ENCODE assay signal across 27 cellular contexts in the genomic region with DNA sequence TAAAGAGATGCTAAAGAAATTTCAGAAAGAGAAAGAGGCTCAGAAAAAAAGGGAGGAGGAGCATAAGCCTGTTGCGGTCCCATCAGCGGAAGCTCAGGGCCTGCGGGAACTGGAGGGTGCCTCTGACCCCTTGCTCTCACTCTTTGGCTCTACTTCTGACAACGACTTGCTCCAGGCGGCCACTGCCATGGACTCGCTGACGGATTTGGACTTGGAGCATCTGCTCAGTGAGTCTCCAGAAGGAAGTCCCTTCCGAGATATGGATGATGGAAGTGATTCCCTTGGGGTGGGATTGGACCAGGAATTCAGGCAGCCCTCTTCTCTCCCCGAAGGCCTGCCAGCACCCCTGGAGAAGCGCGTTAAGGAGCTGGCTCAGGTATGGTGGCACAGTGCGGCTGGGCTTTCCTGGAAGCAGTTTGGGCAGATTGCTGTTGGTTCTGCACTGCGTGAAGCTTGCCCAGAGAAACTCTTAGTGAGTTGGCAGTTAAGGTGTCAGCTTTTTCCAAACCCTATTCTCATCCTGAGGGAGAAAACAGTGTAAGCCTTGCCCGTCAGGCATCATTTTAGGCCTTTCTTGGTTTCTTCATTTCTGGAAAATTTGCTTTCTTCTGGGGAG. TPM values are rescaled to one million over a fixed set of nuclear protein-coding genes. Genes with fewer than 3 reads are reported as not detected.
DNase-seq lines count a peak whose midpoint lies in the region; ATAC-seq and TF ChIP-seq lines count a peak whose summit lies in the region.
"Had no signal": no experiment of that assay in that cellular context is flagged by ENCODE, and none has a peak within 500 bp of the region (broad histone marks: within the 10 kb centered on the region; RNA-seq: fewer than 3 reads in every experiment).

No MANE protein-coding gene starts in this region.

- peaks cover 5% of the 10 kb centered on the region; the same call in 1 of the 2 replicates for H4K20me1 ChIP-seq in PC-3 (ENCODE audit: low read length)

- H3K4me2 ChIP-seq in PC-3 (ENCODE audit: low read length), result no peak overlapping the region

- H3K4me3 ChIP-seq in right atrium auricular region (no peak overlapping the region), heart left ventricle (no peak overlapping the region), PC-3 (ENCODE audit: low read length) (no peak overlapping the region)
- H3K4me3 ChIP-seq: GM12878, HAP-1, K562, Peyer's patch, SK-N-MC had no signal

- peaks cover 34% of the 10 kb centered on the region for H3K36me3 Mint-ChIP-seq in endothelial cell (ENCODE audit: low read depth, unreplicated experiment)
- peaks cover 39 to 45% of the 10 kb centered on the region in 2 donors for H3K36me3 Mint-ChIP-seq in stimulated activated naive B cell treated with anti-CD40 and anti-IgM and Interleukin-4, amounts not matched to agents 10 μg/mL and 1 μg/mL and 100 μg/mL, for 72 hours

- H3F3A ChIP-seq in PC-3 (ENCODE audit: low read length, unreplicated experiment), result no peaks in the 10 kb centered on the region

- ATAC-seq in heart left ventricle (no peak), PC-3 (no peak)
- ATAC-seq in stimulated activated naive B cell treated with anti-CD40 and anti-IgM and Interleukin-4, amounts not matched to agents 10 μg/mL and 1 μg/mL and 100 μg/mL, for 72 hours (replicated peaks), result no peak
- ATAC-seq: GM12878, K562 had no signal

- H3K27me3 Mint-ChIP-seq in endothelial cell (ENCODE audit: unreplicated experiment), result peaks cover 1% of the 10 kb centered on the region
- H3K27me3 Mint-ChIP-seq in stimulated activated naive B cell treated with anti-CD40 and anti-IgM and Interleukin-4, amounts not matched to agents 10 μg/mL and 1 μg/mL and 100 μg/mL, for 72 hours, result no peaks in the 10 kb centered on the region
- H3K27me3 Mint-ChIP-seq: CD4-positive, alpha-beta memory T cell had no signal

- no peak for TF ChIP-seq CTCF in right atrium auricular region (IDR thresholded peaks at IDR 0.05)
- no peak for TF ChIP-seq CTCF in heart left ventricle (IDR thresholded peaks at IDR 0.05)
- TF ChIP-seq CTCF in PC-3 (conservative IDR thresholded peaks at IDR 0.05; ENCODE audit: low read depth, low read length), result no peak
- TF ChIP-seq CTCF in endothelial cell (IDR thresholded peaks at IDR 0.05; ENCODE audit: unreplicated experiment), result no peak
- no peak for TF ChIP-seq CTCF in GM20000 (IDR thresholded peaks at IDR 0.05; ENCODE audit: extremely low read depth, missing control alignments)

- H3K36me3 ChIP-seq in right atrium auricular region (peaks cover 56% of the 10 kb centered on the region), heart left ventricle (peaks cover 6 to 84% (median 75%) of the 10 kb centered on the region in 9 donors), PC-3 (ENCODE audit: low read depth, low read length) (peaks cover 43% of the 10 kb centered on the region)

- H3K27me3 ChIP-seq in right atrium auricular region, result no peaks in the 10 kb centered on the region
- H3K27me3 ChIP-seq in heart left ventricle, result no peaks in the 10 kb centered on the region
- no peaks in the 10 kb centered on the region for H3K27me3 ChIP-seq in PC-3 (ENCODE audit: low read length)
- H3K27me3 ChIP-seq: Peyer's patch had no signal

- CTCF ChIA-PET in PC-3 (lab: Charles Lee), result no interaction called here

- H3K4me3 Mint-ChIP-seq in endothelial cell (ENCODE audit: unreplicated experiment), result peak overlapping the region; percentile 17
- no peak overlapping the region for H3K4me3 Mint-ChIP-seq in stimulated activated naive B cell treated with anti-CD40 and anti-IgM and Interleukin-4, amounts not matched to agents 10 μg/mL and 1 μg/mL and 100 μg/mL, for 72 hours
- H3K4me3 Mint-ChIP-seq: CD4-positive, alpha-beta memory T cell; HFFc6 had no signal

- TF ChIP-seq POLR2A in heart left ventricle (IDR thresholded peaks at IDR 0.05), result no peak

- H3K27ac Mint-ChIP-seq in endothelial cell (ENCODE audit: unreplicated experiment), result no peak overlapping the region
- peak overlapping the region; percentile 37 for H3K27ac Mint-ChIP-seq in stimulated activated naive B cell treated with anti-CD40 and anti-IgM and Interleukin-4, amounts not matched to agents 10 μg/mL and 1 μg/mL and 100 μg/mL, for 72 hours
- H3K27ac Mint-ChIP-seq: HFFc6 had no signal

- 80 to 87% (median 84%) methylated on average over 14 of the region's 14 CpGs for WGBS in heart left ventricle, 4 donors

- H3K9ac ChIP-seq in PC-3 (ENCODE audit: low read length), result no peak overlapping the region

- intact Hi-C loops in heart left ventricle (cut with DNase I), result loop anchor here in 2 of 10 donors (10.0 kb wide), 1 partner anchor 164 kb away; no protein-coding TSS in a partner anchor
- intact Hi-C loops in PC-3 (cut with micrococcal nuclease), result no loop called here

- H3K4me1 Mint-ChIP-seq in endothelial cell (ENCODE audit: unreplicated experiment), result no peaks in the 10 kb centered on the region
- peaks cover 0 to 2% of the 10 kb centered on the region in 2 donors for H3K4me1 Mint-ChIP-seq in stimulated activated naive B cell treated with anti-CD40 and anti-IgM and Interleukin-4, amounts not matched to agents 10 μg/mL and 1 μg/mL and 100 μg/mL, for 72 hours

- H3K9me3 ChIP-seq in right atrium auricular region (no peaks in the 10 kb centered on the region), heart left ventricle (no peaks in the 10 kb centered on the region), PC-3 (ENCODE audit: low read length) (no peaks in the 10 kb centered on the region)
- H3K9me3 ChIP-seq: HAP-1, Peyer's patch had no signal

- POLR2A ChIA-PET in PC-3 (lab: Charles Lee; ENCODE audit: unreplicated experiment), result no interaction called here

- peaks cover 51% of the 10 kb centered on the region for H3K79me2 ChIP-seq in PC-3 (ENCODE audit: low read length)

- BruUV-seq in PC-3 (replicated peaks; lab: Mats Ljungman, UMichigan), result no TSS peak

- H3K4me1 ChIP-seq in right atrium auricular region (peaks cover 0 to 44% of the 10 kb centered on the region in 2 donors), heart left ventricle (peaks cover 0 to 48% (median 15%) of the 10 kb centered on the region in 12 donors), PC-3 (ENCODE audit: insufficient read depth, low read length) (peaks cover 39% of the 10 kb centered on the region)
- H3K4me1 ChIP-seq: HAP-1, Peyer's patch had no signal

- H2AFZ ChIP-seq in PC-3 (ENCODE audit: low read length), result no peak overlapping the region

- no peaks in the 10 kb centered on the region for H3K9me2 ChIP-seq in PC-3 (replicated peaks; ENCODE audit: low read length)

- no peak for DNase-seq in right atrium auricular region (ENCODE audit: low spot score)
- no peak for DNase-seq in heart left ventricle
- no peak for DNase-seq in PC-3
- no peak for DNase-seq in endothelial cell (ENCODE audit: low spot score)
- no peak for DNase-seq in stimulated activated naive B cell treated with anti-CD40 and anti-IgM and Interleukin-4, amounts not matched to agents 10 μg/mL and 1 μg/mL and 100 μg/mL, for 72 hours
- DNase-seq in GM20000 (ENCODE audit: low spot score), result no peak
- DNase-seq in DMS53 (lab: John Stamatoyannopoulos, UW), result no peak
- DNase-seq: AML-193; CD4-positive, alpha-beta memory T cell; COR-L47; GDM1; GOT3; HFFc6; Kasumi-1; MV-4-11; NCI-H1105 treated with DMSO at 0.1 percent for 48 hours; NCI-H146; NCI-H2029; NCI-H226; NCI-H510A; NCI-H69; Peyer's patch; SIG-M5 had no signal

- no peaks in the 10 kb centered on the region for H3K9me3 Mint-ChIP-seq in endothelial cell (ENCODE audit: unreplicated experiment)
- no peaks in the 10 kb centered on the region for H3K9me3 Mint-ChIP-seq in stimulated activated naive B cell treated with anti-CD40 and anti-IgM and Interleukin-4, amounts not matched to agents 10 μg/mL and 1 μg/mL and 100 μg/mL, for 72 hours
- H3K9me3 Mint-ChIP-seq: CD4-positive, alpha-beta memory T cell; HFFc6 had no signal

- H3K27ac ChIP-seq in right atrium auricular region, result peak overlapping the region; percentile 73 to 74
- peak overlapping the region in 2 of 12 donors; percentile 25 to 42 for H3K27ac ChIP-seq in heart left ventricle
- H3K27ac ChIP-seq in PC-3 (ENCODE audit: low read length), result peak overlapping the region; percentile 75
- H3K27ac ChIP-seq: Peyer's patch, SK-N-MC had no signal

RNA-seq across cellular contexts. Expression of a gene that starts 13.6 kb away (rescaled TPM):
- total RNA-seq in right atrium auricular region (10 to 100 TPM; 26.1 to 29.7 TPM), heart left ventricle (10 to 100 TPM; 25.0 to 77.9 (median 32.7) TPM), PC-3 (2014; rRNA removed) (21.4 and 21.9 TPM in 2 replicates), endothelial cell (ENCODE audit: unreplicated experiment) (36.4 TPM)
- polyA plus RNA-seq in heart left ventricle, result 10 to 100 TPM; 20.3 to 34.2 TPM

RNA-seq across cellular contexts. Expression of a gene that starts 13.7 kb away (rescaled TPM):
- 10 to 100 TPM; 37.4 to 39.4 TPM for total RNA-seq in right atrium auricular region
- 10 to 100 TPM; 54.3 to 96.6 (median 75.8) TPM for total RNA-seq in heart left ventricle
- polyA plus RNA-seq in heart left ventricle, result 10 to 100 TPM; 51.3 to 67.2 TPM
- total RNA-seq in PC-3 (2014; rRNA removed), result 30.6 and 41.2 TPM in 2 replicates
- total RNA-seq in endothelial cell (ENCODE audit: unreplicated experiment), result 111 TPM

RNA-seq across cellular contexts. Expression of a gene that starts 58.4 kb away (rescaled TPM):
- total RNA-seq in right atrium auricular region (10 to 100 TPM; 50.0 to 65.6 TPM), heart left ventricle (100 to 1,000 TPM in 4 of 9 donors, 10 to 100 TPM in 5; 58.4 to 167 (median 95.0) TPM), PC-3 (2014; rRNA removed) (23.3 and 24.1 TPM in 2 replicates), endothelial cell (ENCODE audit: unreplicated experiment) (46.2 TPM)
- polyA plus RNA-seq in heart left ventricle, result 100 to 1,000 TPM in 1 of 2 donors, 10 to 100 TPM in 1; 43.4 to 134 TPM
